In genomic region chr4:8316911-8317351, GRCh38 we compare ENCODE assay signal across 20 cellular contexts. TPM values are rescaled to one million over a fixed set of nuclear protein-coding genes. Genes with fewer than 3 reads are reported as not detected.
DNase-seq lines count a peak whose midpoint lies in the region; ATAC-seq and TF ChIP-seq lines count a peak whose summit lies in the region.
"Had no signal": no experiment of that assay in that cellular context is flagged by ENCODE, and none has a peak within 500 bp of the region (broad histone marks: within the 10 kb centered on the region; RNA-seq: fewer than 3 reads in every experiment).

No MANE protein-coding gene starts in this region.

- intact Hi-C loops in activated CD4-positive, alpha-beta memory T cell treated with anti-CD3 and anti-CD28 coated beads for 36 hours (cut with micrococcal nuclease): no loop called here
- intact Hi-C loops in ascending aorta (cut with DNase I): no loop called here
- intact Hi-C loops in natural killer cell (cut with micrococcal nuclease): no loop called here
- intact Hi-C loops in thyroid gland (cut with DNase I): loop anchor here (10.0 kb wide), 1 partner anchor 88 kb away; no protein-coding TSS in a partner anchor

- H3K4me1 Mint-ChIP-seq in activated CD4-positive, alpha-beta memory T cell treated with anti-CD3 and anti-CD28 coated beads for 36 hours (ENCODE audit: low read depth): no peaks in the 10 kb centered on the region
- H3K4me1 Mint-ChIP-seq in activated CD4-positive, alpha-beta memory T cell treated with anti-CD3 and anti-CD28 coated beads, Interleukin-2, amount 10 ng/mL, durations not matched to agents 7 days and 5 days: no peaks in the 10 kb centered on the region
- H3K4me1 Mint-ChIP-seq in natural killer cell: no peaks in the 10 kb centered on the region

- no peak for TF ChIP-seq POLR2A in thyroid gland (IDR thresholded peaks at IDR 0.05)

- no peak overlapping the region for H3K4me3 Mint-ChIP-seq in activated CD4-positive, alpha-beta memory T cell treated with anti-CD3 and anti-CD28 coated beads for 36 hours
- H3K4me3 Mint-ChIP-seq in activated CD4-positive, alpha-beta memory T cell treated with anti-CD3 and anti-CD28 coated beads, Interleukin-2, amount 10 ng/mL, durations not matched to agents 7 days and 5 days: no peak overlapping the region
- no peak overlapping the region for H3K4me3 Mint-ChIP-seq in natural killer cell
- H3K4me3 Mint-ChIP-seq: activated T-helper 1 cell treated with anti-CD3 and anti-CD28 coated beads, Interleukin-12 subunit alpha, Interleukin-12 subunit beta, Interleukin-2, Interleukin-4 antibody, amounts not matched to agents 30 ng/mL and 10 ng/mL and 1 ng/mL, durations not matched to agents 14 hours and 24 hours and 36 hours; CD4-positive, CD25-positive, alpha-beta regulatory T cell; endodermal cell had no signal

- POLR2A ChIA-PET in activated CD4-positive, alpha-beta memory T cell treated with anti-CD3 and anti-CD28 coated beads for 36 hours (lab: Charles Lee): no interaction called here
- POLR2A ChIA-PET in activated CD4-positive, alpha-beta memory T cell treated with anti-CD3 and anti-CD28 coated beads, Interleukin-2, amount 10 ng/mL, durations not matched to agents 7 days and 5 days (lab: Charles Lee): no interaction called here

- no peaks in the 10 kb centered on the region for H3K9me3 Mint-ChIP-seq in activated CD4-positive, alpha-beta memory T cell treated with anti-CD3 and anti-CD28 coated beads for 36 hours
- H3K9me3 Mint-ChIP-seq in activated CD4-positive, alpha-beta memory T cell treated with anti-CD3 and anti-CD28 coated beads, Interleukin-2, amount 10 ng/mL, durations not matched to agents 7 days and 5 days: no peaks in the 10 kb centered on the region
- H3K9me3 Mint-ChIP-seq in natural killer cell: no peaks in the 10 kb centered on the region
- H3K9me3 Mint-ChIP-seq: activated T-helper 1 cell treated with anti-CD3 and anti-CD28 coated beads, Interleukin-12 subunit alpha, Interleukin-12 subunit beta, Interleukin-2, Interleukin-4 antibody, amounts not matched to agents 30 ng/mL and 10 ng/mL and 1 ng/mL, durations not matched to agents 14 hours and 24 hours and 36 hours had no signal

- no peaks in the 10 kb centered on the region for H3K36me3 Mint-ChIP-seq in activated CD4-positive, alpha-beta memory T cell treated with anti-CD3 and anti-CD28 coated beads for 36 hours
- H3K36me3 Mint-ChIP-seq in activated CD4-positive, alpha-beta memory T cell treated with anti-CD3 and anti-CD28 coated beads, Interleukin-2, amount 10 ng/mL, durations not matched to agents 7 days and 5 days (ENCODE audit: low read depth): no peaks in the 10 kb centered on the region
- H3K36me3 Mint-ChIP-seq in natural killer cell: no peaks in the 10 kb centered on the region
- H3K36me3 Mint-ChIP-seq: CD4-positive, CD25-positive, alpha-beta regulatory T cell had no signal

- no peak overlapping the region for H3K27ac Mint-ChIP-seq in activated CD4-positive, alpha-beta memory T cell treated with anti-CD3 and anti-CD28 coated beads for 36 hours
- no peak overlapping the region for H3K27ac Mint-ChIP-seq in activated CD4-positive, alpha-beta memory T cell treated with anti-CD3 and anti-CD28 coated beads, Interleukin-2, amount 10 ng/mL, durations not matched to agents 7 days and 5 days
- H3K27ac Mint-ChIP-seq in natural killer cell: no peak overlapping the region
- H3K27ac Mint-ChIP-seq: activated T-helper 1 cell treated with anti-CD3 and anti-CD28 coated beads, Interleukin-12 subunit alpha, Interleukin-12 subunit beta, Interleukin-2, Interleukin-4 antibody, amounts not matched to agents 30 ng/mL and 10 ng/mL and 1 ng/mL, durations not matched to agents 14 hours and 24 hours and 36 hours; CD4-positive, CD25-positive, alpha-beta regulatory T cell; endodermal cell had no signal

- TF ChIP-seq CTCF in ascending aorta (IDR thresholded peaks at IDR 0.05) (no peak), natural killer cell (IDR thresholded peaks at IDR 0.05) (no peak), thyroid gland (IDR thresholded peaks at IDR 0.05) (no peak)

- H3K27me3 Mint-ChIP-seq in activated CD4-positive, alpha-beta memory T cell treated with anti-CD3 and anti-CD28 coated beads for 36 hours: peaks cover 3% of the 10 kb centered on the region
- peaks cover 11% of the 10 kb centered on the region for H3K27me3 Mint-ChIP-seq in activated CD4-positive, alpha-beta memory T cell treated with anti-CD3 and anti-CD28 coated beads, Interleukin-2, amount 10 ng/mL, durations not matched to agents 7 days and 5 days
- peaks cover 0 to 18% of the 10 kb centered on the region in 2 donors for H3K27me3 Mint-ChIP-seq in natural killer cell (ENCODE audit: low read depth in 2 of 2)

- CTCF ChIA-PET in activated CD4-positive, alpha-beta memory T cell treated with anti-CD3 and anti-CD28 coated beads for 36 hours (lab: Charles Lee): no interaction called here
- CTCF ChIA-PET in activated CD4-positive, alpha-beta memory T cell treated with anti-CD3 and anti-CD28 coated beads, Interleukin-2, amount 10 ng/mL, durations not matched to agents 7 days and 5 days (lab: Charles Lee): no interaction called here

- H3K36me3 ChIP-seq in ascending aorta: no peaks in the 10 kb centered on the region
- H3K36me3 ChIP-seq in thyroid gland: no peaks in the 10 kb centered on the region
- H3K36me3 ChIP-seq: pancreas, Peyer's patch had no signal

- H3K27me3 ChIP-seq in ascending aorta (no peaks in the 10 kb centered on the region), thyroid gland (no peaks in the 10 kb centered on the region)
- H3K27me3 ChIP-seq: pancreas, Peyer's patch had no signal

- H3K4me3 ChIP-seq in ascending aorta (no peak overlapping the region), thyroid gland (replicated peaks in 1 of 3) (no peak overlapping the region)
- H3K4me3 ChIP-seq: pancreas, Peyer's patch, skin epidermis had no signal

- H3K9me3 ChIP-seq in ascending aorta: no peaks in the 10 kb centered on the region
- H3K9me3 ChIP-seq in thyroid gland: no peaks in the 10 kb centered on the region
- H3K9me3 ChIP-seq: pancreas, Peyer's patch had no signal

- ATAC-seq in natural killer cell (no peak), HG03139 (IDR thresholded peaks at IDR 0.05; ENCODE audit: unreplicated experiment) (no peak)

- H3K27ac ChIP-seq in ascending aorta: no peak overlapping the region
- peak overlapping the region; percentile 78 to 88 (median 83) for H3K27ac ChIP-seq in thyroid gland
- H3K27ac ChIP-seq: pancreas, Peyer's patch, skin epidermis had no signal

- peak; percentile 4 for DNase-seq in activated CD4-positive, alpha-beta memory T cell treated with anti-CD3 and anti-CD28 coated beads for 36 hours
- no peak for DNase-seq in activated CD4-positive, alpha-beta memory T cell treated with anti-CD3 and anti-CD28 coated beads, Interleukin-2, amount 10 ng/mL, durations not matched to agents 7 days and 5 days
- DNase-seq in ascending aorta (ENCODE audit: low spot score in 2 of 2) (peak; percentile 3 to 54), natural killer cell (peak; percentile 3), thyroid gland (peak in 1 of 2 donors; percentile 41), CD1c-positive myeloid dendritic cell (ENCODE audit: extremely low spot score) (no peak)
- no peak for DNase-seq in stimulated activated CD4-positive, alpha-beta T cell treated with anti-CD3 and anti-CD28 coated beads, Interleukin-12 subunit alpha, Interleukin-12 subunit beta, amount 100 ng/mL, for 4 hours
- DNase-seq: 8988T; amygdala; CD4-positive, CD25-positive, alpha-beta regulatory T cell; endodermal cell; NCI-H2171 treated with DMSO at 0.1 percent for 48 hours; NCI-H82; stimulated activated CD4-positive, alpha-beta T cell treated with anti-CD3 and anti-CD28 coated beads, Interleukin-4, amount 100 ng/mL, for 4 hours had no signal

- H3K4me1 ChIP-seq in ascending aorta (peaks cover 0 to 12% of the 10 kb centered on the region in 2 donors), thyroid gland (peaks cover 40 to 43% of the 10 kb centered on the region in 2 donors)

- 75% methylated on average over 15 of the region's 15 CpGs for WGBS in thyroid gland, 2 donors

RNA-seq across cellular contexts. Expression of gene HTRA3, which starts 47.4 kb away (rescaled TPM):
- total RNA-seq in activated CD4-positive, alpha-beta memory T cell treated with anti-CD3 and anti-CD28 coated beads for 36 hours: not detected
- total RNA-seq in activated CD4-positive, alpha-beta memory T cell treated with anti-CD3 and anti-CD28 coated beads, Interleukin-2, amount 10 ng/mL, durations not matched to agents 7 days and 5 days: not detected
- 52.6 TPM for total RNA-seq in ascending aorta
- total RNA-seq in natural killer cell: not detected
- 10 to 100 TPM in 3 of 4 donors, 1 to 10 TPM in 1; 6.9 to 38.3 (median 14.0) TPM for total RNA-seq in thyroid gland
- total RNA-seq: activated T-helper 1 cell treated with anti-CD3 and anti-CD28 coated beads, Interleukin-12 subunit alpha, Interleukin-12 subunit beta, Interleukin-2, Interleukin-4 antibody, amounts not matched to agents 30 ng/mL and 10 ng/mL and 1 ng/mL, durations not matched to agents 14 hours and 24 hours and 36 hours; CD4-positive, CD25-positive, alpha-beta regulatory T cell; HT-29 had no signal

Comparison
In these comparisons a context has a peak if more than half of its experiments do, and no peak if none do; other contexts are left out.
1. DNase-seq: peak in activated CD4-positive, alpha-beta memory T cell treated with anti-CD3 and anti-CD28 coated beads for 36 hours (single experiment), ascending aorta (2 of 2) and natural killer cell (single experiment); none in activated CD4-positive, alpha-beta memory T cell treated with anti-CD3 and anti-CD28 coated beads, Interleukin-2, amount 10 ng/mL, durations not matched to agents 7 days and 5 days (single experiment), CD1c-positive myeloid dendritic cell (single experiment) and stimulated activated CD4-positive, alpha-beta T cell treated with anti-CD3 and anti-CD28 coated beads, Interleukin-12 subunit alpha, Interleukin-12 subunit beta, amount 100 ng/mL, for 4 hours (single experiment).
2. H3K27ac ChIP-seq: peak in thyroid gland (3 of 3); none in ascending aorta (0 of 2).
3. RNA of gene HTRA3, which starts 47.4 kb away (total RNA-seq): 52.6 TPM in ascending aorta (single experiment) and 6.9 to 38.3 TPM in thyroid gland; not detected in activated CD4-positive, alpha-beta memory T cell treated with anti-CD3 and anti-CD28 coated beads, Interleukin-2, amount 10 ng/mL, durations not matched to agents 7 days and 5 days, not detected in natural killer cell and not detected in activated CD4-positive, alpha-beta memory T cell treated with anti-CD3 and anti-CD28 coated beads for 36 hours; every median in the first group is over 4 times any median in the second.